20 cellular contexts compared by ENCODE assay signal in the genomic region with DNA sequence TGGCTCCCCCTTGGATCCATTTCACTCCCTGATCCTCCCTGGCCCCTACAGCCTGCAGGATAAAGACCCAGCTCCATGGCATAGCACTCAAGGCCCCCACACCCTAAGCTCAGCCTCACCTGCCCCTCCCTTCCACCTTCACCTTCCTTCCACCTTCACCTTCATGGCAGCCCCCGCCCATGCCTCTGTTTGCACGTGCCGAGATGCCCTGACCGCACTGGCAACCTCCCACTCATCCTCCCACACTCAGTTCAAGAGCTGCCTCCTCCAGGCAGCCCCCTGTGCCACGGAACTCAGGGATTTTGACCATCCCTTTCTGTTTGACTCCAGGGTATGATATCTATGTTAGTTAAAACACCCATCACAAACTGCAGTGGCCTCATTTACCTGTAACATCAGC.
DNase-seq lines count a peak whose midpoint lies in the region; ATAC-seq and TF ChIP-seq lines count a peak whose summit lies in the region.
"Had no signal": no experiment of that assay in that cellular context is flagged by ENCODE, and none has a peak within 500 bp of the region (broad histone marks: within the 10 kb centered on the region; RNA-seq: fewer than 3 reads in every experiment).

No MANE protein-coding gene starts in this region.

- no peak for DNase-seq in activated CD4-positive, alpha-beta T cell treated with anti-CD3 and anti-CD28 coated beads for 36 hours
- DNase-seq in activated CD4-positive, alpha-beta T cell treated with anti-CD3 and anti-CD28 coated beads for 48 hours: no peak
- no peak for DNase-seq in natural killer cell
- no peak for DNase-seq in natural killer cell treated with Interleukin-12 subunit alpha and Interleukin-12 subunit beta and Interleukin-15 and Interleukin-18, amount 100 ng/mL, for 72 hours (ENCODE audit: low spot score)
- no peak for DNase-seq in immature natural killer cell
- DNase-seq in GM10266 (ENCODE audit: extremely low spot score): no peak
- DNase-seq in NCI-H128 (lab: John Stamatoyannopoulos, UW; ENCODE audit: unreplicated experiment): no peak
- no peak for DNase-seq in DMS114 treated with DMSO at 0.1 percent for 48 hours (lab: John Stamatoyannopoulos, UW; ENCODE audit: unreplicated experiment)
- DNase-seq: 8988T, DMS 273 treated with DMSO at 0.1 percent for 48 hours, GF-D8, KG1, NCI-H1436 treated with DMSO at 0.1 percent for 48 hours, NCI-H2029 treated with DMSO at 0.1 percent for 48 hours, NCI-H2171 treated with DMSO at 0.1 percent for 48 hours, NCI-H748 treated with DMSO at 0.1 percent for 48 hours, OCI-M1, RPMI8226 had no signal

- intact Hi-C loops in activated CD4-positive, alpha-beta T cell treated with anti-CD3 and anti-CD28 coated beads for 36 hours (cut with DNase I, micrococcal nuclease): no loop called here
- intact Hi-C loops in natural killer cell (cut with micrococcal nuclease): no loop called here

- H3K4me1 Mint-ChIP-seq in activated CD4-positive, alpha-beta T cell treated with anti-CD3 and anti-CD28 coated beads for 36 hours: no peaks in the 10 kb centered on the region
- H3K4me1 Mint-ChIP-seq in natural killer cell (peaks cover 38 to 58% of the 10 kb centered on the region in 2 donors), immature natural killer cell (peaks cover 29 to 69% of the 10 kb centered on the region in 2 donors)
- peaks cover 15 to 34% of the 10 kb centered on the region in 2 donors for H3K4me1 Mint-ChIP-seq in natural killer cell treated with Interleukin-12 subunit alpha and Interleukin-12 subunit beta and Interleukin-15 and Interleukin-18, amount 100 ng/mL, for 72 hours (ENCODE audit: low read depth in 2 of 2)

- CTCF ChIA-PET in activated CD4-positive, alpha-beta T cell treated with anti-CD3 and anti-CD28 coated beads for 36 hours (lab: Charles Lee): interaction anchor here (1.0 kb wide), 1 partner anchor 16 kb away, joined by 3 read pairs; no protein-coding TSS in a partner anchor

- peak overlapping the region; percentile 10 for H3K27ac Mint-ChIP-seq in activated CD4-positive, alpha-beta T cell treated with anti-CD3 and anti-CD28 coated beads for 36 hours
- H3K27ac Mint-ChIP-seq in natural killer cell (peak overlapping the region; percentile 64 to 77), immature natural killer cell (peak overlapping the region; percentile 21 to 83 (median 61))
- peak overlapping the region in 1 of 2 donors; percentile 66 for H3K27ac Mint-ChIP-seq in natural killer cell treated with Interleukin-12 subunit alpha and Interleukin-12 subunit beta and Interleukin-15 and Interleukin-18, amount 100 ng/mL, for 72 hours
- H3K27ac Mint-ChIP-seq: GM23338 had no signal

- no peaks in the 10 kb centered on the region for H3K9me3 Mint-ChIP-seq in activated CD4-positive, alpha-beta T cell treated with anti-CD3 and anti-CD28 coated beads for 36 hours (ENCODE audit: low read depth)
- H3K9me3 Mint-ChIP-seq in natural killer cell: no peaks in the 10 kb centered on the region
- H3K9me3 Mint-ChIP-seq in natural killer cell treated with Interleukin-12 subunit alpha and Interleukin-12 subunit beta and Interleukin-15 and Interleukin-18, amount 100 ng/mL, for 72 hours: no peaks in the 10 kb centered on the region
- peaks cover 0 to 1% (median 0%) of the 10 kb centered on the region in 6 donors for H3K9me3 Mint-ChIP-seq in immature natural killer cell
- H3K9me3 Mint-ChIP-seq: GM23338 had no signal

- H3K4me3 Mint-ChIP-seq in activated CD4-positive, alpha-beta T cell treated with anti-CD3 and anti-CD28 coated beads for 36 hours: no peak overlapping the region
- H3K4me3 Mint-ChIP-seq in natural killer cell (no peak overlapping the region), immature natural killer cell (no peak overlapping the region)
- H3K4me3 Mint-ChIP-seq in natural killer cell treated with Interleukin-12 subunit alpha and Interleukin-12 subunit beta and Interleukin-15 and Interleukin-18, amount 100 ng/mL, for 72 hours: no peak overlapping the region
- H3K4me3 Mint-ChIP-seq: GM23338 had no signal

- POLR2A ChIA-PET in activated CD4-positive, alpha-beta T cell treated with anti-CD3 and anti-CD28 coated beads for 36 hours (lab: Charles Lee): no interaction called here

- no peak for ATAC-seq in activated CD4-positive, alpha-beta T cell treated with anti-CD3 and anti-CD28 coated beads for 36 hours
- ATAC-seq in natural killer cell: no peak
- ATAC-seq in natural killer cell treated with Interleukin-12 subunit alpha and Interleukin-12 subunit beta and Interleukin-15 and Interleukin-18, amount 100 ng/mL, for 72 hours: no peak
- ATAC-seq: GM23338, HepG2 had no signal

- no peaks in the 10 kb centered on the region for H3K27me3 Mint-ChIP-seq in activated CD4-positive, alpha-beta T cell treated with anti-CD3 and anti-CD28 coated beads for 36 hours
- no peaks in the 10 kb centered on the region for H3K27me3 Mint-ChIP-seq in natural killer cell (ENCODE audit: low read depth in 2 of 2)
- no peaks in the 10 kb centered on the region for H3K27me3 Mint-ChIP-seq in natural killer cell treated with Interleukin-12 subunit alpha and Interleukin-12 subunit beta and Interleukin-15 and Interleukin-18, amount 100 ng/mL, for 72 hours
- H3K27me3 Mint-ChIP-seq in immature natural killer cell (ENCODE audit: low read depth in 3 of 3): peaks cover 8 to 34% (median 11%) of the 10 kb centered on the region in 3 donors

- no peak for TF ChIP-seq CTCF in natural killer cell (IDR thresholded peaks at IDR 0.05)
- no peak for TF ChIP-seq CTCF in GM10266 (IDR thresholded peaks at IDR 0.05; ENCODE audit: control insufficient read depth, insufficient read depth, low read depth, missing control alignments)

- peaks cover 55% of the 10 kb centered on the region for H3K36me3 Mint-ChIP-seq in activated CD4-positive, alpha-beta T cell treated with anti-CD3 and anti-CD28 coated beads for 36 hours (ENCODE audit: low read depth)
- peaks cover 25% of the 10 kb centered on the region for H3K36me3 Mint-ChIP-seq in natural killer cell
- peaks cover 11% of the 10 kb centered on the region for H3K36me3 Mint-ChIP-seq in natural killer cell treated with Interleukin-12 subunit alpha and Interleukin-12 subunit beta and Interleukin-15 and Interleukin-18, amount 100 ng/mL, for 72 hours
- peaks cover 34 to 84% (median 55%) of the 10 kb centered on the region in 3 donors for H3K36me3 Mint-ChIP-seq in immature natural killer cell
